ENCODE assay signal across 29 cellular contexts in genomic region chr3:47863391-47864128, GRCh38.
"Had no signal": no experiment of that assay in that cellular context is flagged by ENCODE, and none has a peak within 500 bp of the region (broad histone marks: within the 10 kb centered on the region; RNA-seq: fewer than 3 reads in every experiment).

No MANE protein-coding gene starts in this region.

- H3K27ac Mint-ChIP-seq: activated CD4-positive, alpha-beta memory T cell treated with anti-CD3 and anti-CD28 coated beads for 36 hours; activated CD4-positive, alpha-beta T cell treated with anti-CD3 and anti-CD28 coated beads, Interleukin-2, amount 10 ng/mL, durations not matched to agents 24 days and 14 days; activated naive CD8-positive, alpha-beta T cell; activated T-helper 2 cell treated with anti-CD3 and anti-CD28 coated beads, Interferon-gamma antibody, Interleukin-2, Interleukin-4, amounts not matched to agents 10 μg/mL and 5 μg/mL and 100 μg/mL, durations not matched to agents 14 hours and 24 hours and 36 hours; nephron progenitor cell had no signal

- H2AFZ ChIP-seq: hepatocyte had no signal

- H3K4me2 ChIP-seq: hepatocyte had no signal

- H3K9me3 ChIP-seq: gastroesophageal sphincter, mucosa of descending colon, ovary, prostate gland, stomach, thyroid gland, upper lobe of left lung had no signal

- H3K9me3 Mint-ChIP-seq: activated CD4-positive, alpha-beta memory T cell treated with anti-CD3 and anti-CD28 coated beads for 36 hours; activated CD4-positive, alpha-beta T cell treated with anti-CD3 and anti-CD28 coated beads, Interleukin-2, amount 10 ng/mL, durations not matched to agents 24 days and 14 days; activated T-helper 2 cell treated with anti-CD3 and anti-CD28 coated beads, Interferon-gamma antibody, Interleukin-2, Interleukin-4, amounts not matched to agents 10 μg/mL and 5 μg/mL and 100 μg/mL, durations not matched to agents 14 hours and 24 hours and 36 hours; nephron progenitor cell had no signal

- H3K79me2 ChIP-seq: hepatocyte had no signal

- H3K4me3 ChIP-seq: gastroesophageal sphincter, hepatocyte, mucosa of descending colon, ovary, prostate gland, SK-N-MC, stomach, thyroid gland, upper lobe of left lung had no signal

- H3K27ac ChIP-seq: gastroesophageal sphincter, hepatocyte, ovary, prostate gland, SK-N-MC, stomach, thyroid gland, upper lobe of left lung had no signal

- H3K27me3 Mint-ChIP-seq: activated CD4-positive, alpha-beta memory T cell treated with anti-CD3 and anti-CD28 coated beads for 36 hours; activated CD4-positive, alpha-beta T cell treated with anti-CD3 and anti-CD28 coated beads, Interleukin-2, amount 10 ng/mL, durations not matched to agents 24 days and 14 days; activated naive CD8-positive, alpha-beta T cell had no signal

- DNase-seq: activated CD4-positive, alpha-beta memory T cell treated with anti-CD3 and anti-CD28 coated beads for 36 hours; activated CD4-positive, alpha-beta T cell treated with anti-CD3 and anti-CD28 coated beads, Interleukin-2, amount 10 ng/mL, durations not matched to agents 24 days and 14 days; activated CD4-positive, CD25-positive, alpha-beta regulatory T cell treated with anti-CD3 and anti-CD28 coated beads, Interleukin-2, amount 50 U/mL, for 72 hours; activated CD8-positive, alpha-beta memory T cell treated with anti-CD3 and anti-CD28 coated beads, Interleukin-2, amount 50 U/mL, for 4 hours; activated naive CD4-positive, alpha-beta T cell treated with Interleukin-2 at 50 U/mL for 16 hours; activated T-cell treated with anti-CD3 and anti-CD28 coated beads, Interleukin-2, amount 50 U/mL, for 48 hours; anterior cingulate cortex; dermis blood vessel endothelial cell; effector CD8-positive, alpha-beta T cell; erythroblast; left colon; mesendoderm; mucosa of descending colon; nephron progenitor cell; ovary; retina; stimulated activated CD4-positive, alpha-beta T cell treated with anti-CD3 and anti-CD28 coated beads, Interleukin-2, amount 100 ng/mL, for 48 hours; stomach; thyroid gland; upper lobe of left lung had no signal

- FAIRE-seq: bronchial epithelial cell, colon, keratinocyte had no signal

- H3K4me1 Mint-ChIP-seq: activated CD4-positive, alpha-beta T cell treated with anti-CD3 and anti-CD28 coated beads, Interleukin-2, amount 10 ng/mL, durations not matched to agents 24 days and 14 days; nephron progenitor cell had no signal

- H3K36me3 ChIP-seq: ovary had no signal

- H3K4me3 Mint-ChIP-seq: activated CD4-positive, alpha-beta memory T cell treated with anti-CD3 and anti-CD28 coated beads for 36 hours; activated CD4-positive, alpha-beta T cell treated with anti-CD3 and anti-CD28 coated beads, Interleukin-2, amount 10 ng/mL, durations not matched to agents 24 days and 14 days; activated naive CD8-positive, alpha-beta T cell; nephron progenitor cell had no signal

- H3K27me3 ChIP-seq: gastroesophageal sphincter, hepatocyte, ovary, stomach, thyroid gland, upper lobe of left lung had no signal

- H3K4me1 ChIP-seq: gastroesophageal sphincter, prostate gland, stomach, thyroid gland, upper lobe of left lung had no signal

- ATAC-seq: gastroesophageal sphincter, left colon, mucosa of descending colon had no signal
